2 cellular contexts compared by ENCODE assay signal in genomic region chr3:16841906-16842709, GRCh38.
TF ChIP-seq lines count a peak whose summit lies in the region.

No MANE protein-coding gene starts in this region.

TF ChIP-seq in liver, 16 proteins besides CTCF, POLR2A, EP300 and RAD21 (continued from another document):
- TF ChIP-seq, protein P1, sequence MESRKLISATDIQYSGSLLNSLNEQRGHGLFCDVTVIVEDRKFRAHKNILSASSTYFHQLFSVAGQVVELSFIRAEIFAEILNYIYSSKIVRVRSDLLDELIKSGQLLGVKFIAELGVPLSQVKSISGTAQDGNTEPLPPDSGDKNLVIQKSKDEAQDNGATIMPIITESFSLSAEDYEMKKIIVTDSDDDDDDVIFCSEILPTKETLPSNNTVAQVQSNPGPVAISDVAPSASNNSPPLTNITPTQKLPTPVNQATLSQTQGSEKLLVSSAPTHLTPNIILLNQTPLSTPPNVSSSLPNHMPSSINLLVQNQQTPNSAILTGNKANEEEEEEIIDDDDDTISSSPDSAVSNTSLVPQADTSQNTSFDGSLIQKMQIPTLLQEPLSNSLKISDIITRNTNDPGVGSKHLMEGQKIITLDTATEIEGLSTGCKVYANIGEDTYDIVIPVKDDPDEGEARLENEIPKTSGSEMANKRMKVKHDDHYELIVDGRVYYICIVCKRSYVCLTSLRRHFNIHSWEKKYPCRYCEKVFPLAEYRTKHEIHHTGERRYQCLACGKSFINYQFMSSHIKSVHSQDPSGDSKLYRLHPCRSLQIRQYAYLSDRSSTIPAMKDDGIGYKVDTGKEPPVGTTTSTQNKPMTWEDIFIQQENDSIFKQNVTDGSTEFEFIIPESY (IDR thresholded peaks at IDR 0.05) = no peak
- TF ChIP-seq GABPA (IDR thresholded peaks at IDR 0.05 in 1 of 2, conservative IDR thresholded peaks at IDR 0.05 in 1 of 2) (no peak), JUND (IDR thresholded peaks at IDR 0.05) (no peak), SP1 (IDR thresholded peaks at IDR 0.05) (no peak), MAX (IDR thresholded peaks at IDR 0.05) (no peak), TAF1 (conservative IDR thresholded peaks at IDR 0.05) (no peak)

TF ChIP-seq in HepG2, 621 proteins besides CTCF, POLR2A, EP300 and RAD21 (continued from another document):
- no peak for TF ChIP-seq ZNF276 (CRISPR knock-in tag; IDR thresholded peaks at IDR 0.05; ENCODE audit: low read depth)
- no peak for TF ChIP-seq DNMT3B (CRISPR knock-in tag; conservative IDR thresholded peaks at IDR 0.05)
- no peak for TF ChIP-seq ZNF883 (CRISPR knock-in tag; IDR thresholded peaks at IDR 0.05; ENCODE audit: not compliant biosample characterization)
- no peak for TF ChIP-seq MAX (IDR thresholded peaks at IDR 0.05)
- no peak for TF ChIP-seq NR2F1 (CRISPR knock-in tag; IDR thresholded peaks at IDR 0.05)
- TF ChIP-seq ATM (IDR thresholded peaks at IDR 0.05; ENCODE audit: borderline replicate concordance) = no peak
- no peak for TF ChIP-seq TSC22D2 (CRISPR knock-in tag; IDR thresholded peaks at IDR 0.05; ENCODE audit: borderline replicate concordance)
- TF ChIP-seq ZNF773 (CRISPR knock-in tag; IDR thresholded peaks at IDR 0.05; ENCODE audit: borderline replicate concordance) = no peak
- TF ChIP-seq, protein P2, sequence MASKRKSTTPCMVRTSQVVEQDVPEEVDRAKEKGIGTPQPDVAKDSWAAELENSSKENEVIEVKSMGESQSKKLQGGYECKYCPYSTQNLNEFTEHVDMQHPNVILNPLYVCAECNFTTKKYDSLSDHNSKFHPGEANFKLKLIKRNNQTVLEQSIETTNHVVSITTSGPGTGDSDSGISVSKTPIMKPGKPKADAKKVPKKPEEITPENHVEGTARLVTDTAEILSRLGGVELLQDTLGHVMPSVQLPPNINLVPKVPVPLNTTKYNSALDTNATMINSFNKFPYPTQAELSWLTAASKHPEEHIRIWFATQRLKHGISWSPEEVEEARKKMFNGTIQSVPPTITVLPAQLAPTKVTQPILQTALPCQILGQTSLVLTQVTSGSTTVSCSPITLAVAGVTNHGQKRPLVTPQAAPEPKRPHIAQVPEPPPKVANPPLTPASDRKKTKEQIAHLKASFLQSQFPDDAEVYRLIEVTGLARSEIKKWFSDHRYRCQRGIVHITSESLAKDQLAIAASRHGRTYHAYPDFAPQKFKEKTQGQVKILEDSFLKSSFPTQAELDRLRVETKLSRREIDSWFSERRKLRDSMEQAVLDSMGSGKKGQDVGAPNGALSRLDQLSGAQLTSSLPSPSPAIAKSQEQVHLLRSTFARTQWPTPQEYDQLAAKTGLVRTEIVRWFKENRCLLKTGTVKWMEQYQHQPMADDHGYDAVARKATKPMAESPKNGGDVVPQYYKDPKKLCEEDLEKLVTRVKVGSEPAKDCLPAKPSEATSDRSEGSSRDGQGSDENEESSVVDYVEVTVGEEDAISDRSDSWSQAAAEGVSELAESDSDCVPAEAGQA (IDR thresholded peaks at IDR 0.05; ENCODE audit: low read depth) = no peak
- TF ChIP-seq, protein P2 (CRISPR knock-in tag; IDR thresholded peaks at IDR 0.05; ENCODE audit: borderline replicate concordance) = no peak
- no peak for TF ChIP-seq CHD4 (IDR thresholded peaks at IDR 0.05; ENCODE audit: borderline replicate concordance, low read length)
- TF ChIP-seq GFI1 (CRISPR knock-in tag; IDR thresholded peaks at IDR 0.05; ENCODE audit: borderline replicate concordance) = no peak
- no peak for TF ChIP-seq ZBTB46 (CRISPR knock-in tag; IDR thresholded peaks at IDR 0.05; ENCODE audit: borderline replicate concordance)
